In the genomic region with DNA sequence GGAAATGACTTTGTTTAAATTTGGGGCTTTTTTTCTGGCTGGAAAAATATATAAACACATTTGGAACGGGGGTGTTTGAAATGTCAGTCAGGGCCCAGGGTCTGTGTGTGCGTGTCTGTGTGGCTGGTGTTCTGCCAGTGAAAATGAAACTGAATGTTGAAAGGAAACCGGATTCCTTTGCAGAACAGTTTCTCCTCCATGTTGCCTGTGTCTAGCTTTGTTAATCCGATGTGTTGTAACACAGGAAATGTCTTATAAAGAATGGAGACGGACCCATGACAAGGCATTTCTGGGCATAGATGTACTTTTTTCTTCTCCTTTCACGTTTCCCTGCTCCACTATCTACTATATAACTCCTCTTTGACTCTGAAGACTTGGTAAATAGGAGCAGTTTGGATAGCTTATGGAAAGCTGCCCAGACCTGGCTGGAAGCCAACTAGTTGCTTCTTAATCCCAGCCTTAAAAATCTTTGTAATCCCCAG, we compare ENCODE assay signal across 8 cellular contexts. TPM values are rescaled to one million over a fixed set of nuclear protein-coding genes. Genes with fewer than 3 reads are reported as not detected.
DNase-seq lines count a peak whose midpoint lies in the region; ATAC-seq and TF ChIP-seq lines count a peak whose summit lies in the region.

No MANE protein-coding gene starts in this region.

- TF ChIP-seq CTCF in HL-60 (IDR thresholded peaks at IDR 0.05; ENCODE audit: insufficient read depth, low read length) (no peak), WERI-Rb-1 (IDR thresholded peaks at IDR 0.05; ENCODE audit: low read depth, low read length) (no peak), choroid plexus epithelial cell (conservative IDR thresholded peaks at IDR 0.05; ENCODE audit: low read depth, low read length) (no peak), stomach (IDR thresholded peaks at IDR 0.05) (no peak)

- ATAC-seq in GM19452 (IDR thresholded peaks at IDR 0.05; ENCODE audit: unreplicated experiment) = peak; percentile 44

- H3K9me3 ChIP-seq in CD8-positive, alpha-beta memory T cell (ENCODE audit: low read length) = no peaks in the 10 kb centered on the region
- no peaks in the 10 kb centered on the region for H3K9me3 ChIP-seq in WERI-Rb-1 (ENCODE audit: severe bottlenecking)
- no peaks in the 10 kb centered on the region for H3K9me3 ChIP-seq in mononuclear cell (ENCODE audit: low read depth, low read length)
- H3K9me3 ChIP-seq in stomach = no peaks in the 10 kb centered on the region

- no peaks in the 10 kb centered on the region for H3K27me3 ChIP-seq in CD8-positive, alpha-beta memory T cell (ENCODE audit: insufficient read depth, low read length, poor library complexity, severe bottlenecking)
- H3K27me3 ChIP-seq in HL-60 (ENCODE audit: insufficient read depth, poor library complexity, severe bottlenecking) = no peaks in the 10 kb centered on the region
- no peaks in the 10 kb centered on the region for H3K27me3 ChIP-seq in WERI-Rb-1 (ENCODE audit: insufficient read depth, low read depth, severe bottlenecking)
- H3K27me3 ChIP-seq in mononuclear cell (ENCODE audit: insufficient read depth, low read length) = no peaks in the 10 kb centered on the region
- no peaks in the 10 kb centered on the region for H3K27me3 ChIP-seq in stomach

- H3K9me3 Mint-ChIP-seq in CD8-positive, alpha-beta memory T cell = no peaks in the 10 kb centered on the region

- peaks cover 30% of the 10 kb centered on the region for H3K4me1 ChIP-seq in CD8-positive, alpha-beta memory T cell (ENCODE audit: insufficient read depth, low read length)
- H3K4me1 ChIP-seq in mononuclear cell (ENCODE audit: insufficient read depth, low read length) = peaks cover 76% of the 10 kb centered on the region
- H3K4me1 ChIP-seq in stomach = peaks cover 52 to 76% (median 62%) of the 10 kb centered on the region in 4 donors

- H3K27ac Mint-ChIP-seq in CD8-positive, alpha-beta memory T cell = peak overlapping the region; percentile 83 to 99 (median 95)

- peak overlapping the region; percentile 31 for H3K4me3 ChIP-seq in CD8-positive, alpha-beta memory T cell (ENCODE audit: low read length)
- H3K4me3 ChIP-seq in HL-60 (replicated peaks; ENCODE audit: insufficient read depth, low read length) = peak overlapping the region; percentile 15; the same call in 1 of the 2 replicates
- H3K4me3 ChIP-seq in WERI-Rb-1 (ENCODE audit: low read depth, low read length) = no peak overlapping the region
- peak overlapping the region; percentile 4 for H3K4me3 ChIP-seq in choroid plexus epithelial cell (ENCODE audit: low read depth, low read length)
- peak overlapping the region; percentile 30 for H3K4me3 ChIP-seq in mononuclear cell (ENCODE audit: low read length)
- peak overlapping the region; percentile 15 to 66 (median 40) for H3K4me3 ChIP-seq in stomach

- H3K4me1 Mint-ChIP-seq in CD8-positive, alpha-beta memory T cell = peaks cover 56 to 77% (median 70%) of the 10 kb centered on the region in 3 donors

- intact Hi-C loops in stomach (cut with DNase I; ENCODE audit: low total_unique reads) = no loop called here

- no peaks in the 10 kb centered on the region for H3K36me3 ChIP-seq in CD8-positive, alpha-beta memory T cell (ENCODE audit: insufficient read depth, low read length)
- H3K36me3 ChIP-seq in WERI-Rb-1 (no peaks in the 10 kb centered on the region), stomach (no peaks in the 10 kb centered on the region)

- peak; percentile 16 to 74 (median 64) for DNase-seq in CD8-positive, alpha-beta memory T cell
- DNase-seq in HL-60 (ENCODE audit: low read depth in 1 of 2, low spot score in 1 of 2) = peak; percentile 62 to 84
- DNase-seq in WERI-Rb-1 = peak; percentile 35
- DNase-seq in choroid plexus epithelial cell (ENCODE audit: low read depth) = peak; percentile 96
- DNase-seq in stomach = peak; percentile 76
- no peak for DNase-seq in RKO (ENCODE audit: low spot score)

- peak overlapping the region; percentile 12 for H3K27ac ChIP-seq in CD8-positive, alpha-beta memory T cell (ENCODE audit: low read depth, low read length)
- peak overlapping the region; percentile 86 for H3K27ac ChIP-seq in HL-60 (replicated peaks)
- no peak overlapping the region for H3K27ac ChIP-seq in WERI-Rb-1
- H3K27ac ChIP-seq in stomach = peak overlapping the region; percentile 49 to 98 (median 95)

- H3K4me3 Mint-ChIP-seq in CD8-positive, alpha-beta memory T cell = peak overlapping the region; percentile 84 to 92 (median 89)

- CTCF ChIA-PET in CD8-positive, alpha-beta memory T cell (lab: Charles Lee) = interaction anchor here (1.0 to 1.4 kb wide), 3 partner anchors 9 to 68 kb away, joined by 3 to 5 read pairs (median 4); partner anchors contain the start of gene BLOC1S6

- no peak for TF ChIP-seq POLR2A in stomach (IDR thresholded peaks at IDR 0.05)

- POLR2A ChIA-PET in CD8-positive, alpha-beta memory T cell (lab: Charles Lee) = interaction anchor here (1.1 to 1.7 kb wide), 2 partner anchors 50 to 235 kb away, joined by 4 to 9 read pairs; partner anchors contain the start of gene BLOC1S6

- no peaks in the 10 kb centered on the region for H3K27me3 Mint-ChIP-seq in CD8-positive, alpha-beta memory T cell

- 1 to 2% (median 1%) methylated on average over 6 of the region's 6 CpGs for WGBS in stomach, 5 donors

- no peak for TF ChIP-seq EP300 in stomach (IDR thresholded peaks at IDR 0.05)

- peaks cover 0 to 37% (median 5%) of the 10 kb centered on the region in 3 donors for H3K36me3 Mint-ChIP-seq in CD8-positive, alpha-beta memory T cell

RNA-seq across cellular contexts. Expression of gene SQOR, which starts 2.8 kb away (rescaled TPM):
- 10 to 100 TPM; 95.8 to 98.3 TPM for total RNA-seq in CD8-positive, alpha-beta memory T cell
- 105 TPM for polyA plus RNA-seq in CD8-positive, alpha-beta memory T cell
- total RNA-seq in mononuclear cell (57.1 TPM), stomach (10 to 100 TPM; 49.6 to 70.6 (median 62.5) TPM)
- polyA plus RNA-seq in stomach = 100 to 1,000 TPM in 1 of 3 donors, 10 to 100 TPM in 2; 58.1 to 128 (median 63.1) TPM

RNA-seq across cellular contexts. Expression of gene BLOC1S6, which starts 50.4 kb away (rescaled TPM):
- total RNA-seq in CD8-positive, alpha-beta memory T cell = 10 to 100 TPM; 50.9 to 56.7 TPM
- polyA plus RNA-seq in CD8-positive, alpha-beta memory T cell = 50.0 TPM
- total RNA-seq in mononuclear cell (102 TPM), stomach (10 to 100 TPM in 4 of 5 donors, 1 to 10 TPM in 1; 7.6 to 74.5 (median 25.4) TPM)
- 10 to 100 TPM; 12.5 to 36.8 (median 31.9) TPM for polyA plus RNA-seq in stomach
